ENCODE assay signal across 27 cellular contexts in the genomic region with DNA sequence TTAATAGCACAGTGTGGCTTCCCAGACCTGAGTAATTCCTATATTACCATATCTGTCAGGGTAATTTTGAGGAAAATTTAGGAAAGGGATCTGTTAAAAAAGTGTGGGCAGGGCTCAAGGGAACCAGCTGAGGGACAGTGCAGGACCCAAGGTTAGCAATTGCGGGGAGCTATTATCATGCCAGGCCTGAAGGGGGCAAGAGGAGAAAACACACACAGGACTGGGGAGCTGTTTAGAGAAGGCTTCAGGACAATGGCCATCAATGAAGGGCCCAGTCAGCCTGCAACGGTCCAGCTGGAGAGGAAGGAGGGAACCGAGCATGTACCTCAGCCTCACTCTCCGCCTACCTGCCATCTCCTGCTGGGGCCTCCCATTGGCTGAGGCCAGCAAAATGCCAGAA. TPM values are rescaled to one million over a fixed set of nuclear protein-coding genes. Genes with fewer than 3 reads are reported as not detected.
DNase-seq lines count a peak whose midpoint lies in the region; ATAC-seq, FAIRE-seq and TF ChIP-seq lines count a peak whose summit lies in the region.
"Had no signal": no experiment of that assay in that cellular context is flagged by ENCODE, and none has a peak within 500 bp of the region (broad histone marks: within the 10 kb centered on the region; RNA-seq: fewer than 3 reads in every experiment).

No MANE protein-coding gene starts in this region.

- H3K9ac ChIP-seq in HepG2 (ENCODE audit: insufficient read depth, low read depth, low read length) (no peak overlapping the region), OCI-LY3 (ENCODE audit: low read length) (no peak overlapping the region), endodermal cell (ENCODE audit: extremely low read depth, low read length, poor library complexity, severe bottlenecking) (no peak overlapping the region)
- H3K9ac ChIP-seq: BLaER1 treated with 17β-estradiol and CSF1 and Interleukin-3, amounts not matched to agents 10 nM and 100 nM had no signal

- H3K9me3 ChIP-seq in HepG2 (ENCODE audit: low read length) (no peaks in the 10 kb centered on the region), right lobe of liver (no peaks in the 10 kb centered on the region), OCI-LY3 (ENCODE audit: insufficient read depth, low read length) (0 out of 2 replicates have a peak, but pooled peaks cover 4% of the 10 kb centered on the region), endodermal cell (ENCODE audit: control insufficient read depth, low read length) (no peaks in the 10 kb centered on the region)
- H3K9me3 ChIP-seq: SJSA1 had no signal

- H3K27ac Mint-ChIP-seq in endodermal cell (no peak overlapping the region), type B pancreatic cell (no peak overlapping the region)
- H3K27ac Mint-ChIP-seq: CD4-positive, alpha-beta T cell; HFFc6; T-cell had no signal

- BruUV-seq in HepG2 (replicated peaks; lab: Mats Ljungman, UMichigan), result no TSS peak

- TF ChIP-seq POLR2A in HepG2 (IDR thresholded peaks at IDR 0.05; ENCODE audit: insufficient read depth in 1 of 2, low read depth in 2 of 2, low read length in 2 of 2) (no peak), right lobe of liver (IDR thresholded peaks at IDR 0.05) (no peak), GM12891 (IDR thresholded peaks at IDR 0.05; ENCODE audit: low read depth, low read length) (no peak)

- H3K27me3 ChIP-seq in HepG2 (ENCODE audit: control insufficient read depth in 1 of 2, insufficient read depth in 2 of 2, low read length in 2 of 2) (no peaks in the 10 kb centered on the region), right lobe of liver (no peaks in the 10 kb centered on the region), OCI-LY3 (ENCODE audit: low read depth, low read length) (no peaks in the 10 kb centered on the region), endodermal cell (ENCODE audit: control insufficient read depth, insufficient read depth, low read length, poor library complexity, severe bottlenecking) (no peaks in the 10 kb centered on the region)
- H3K27me3 ChIP-seq: SJSA1 had no signal

- intact Hi-C loops in HepG2 (cut with micrococcal nuclease; ENCODE audit: unreplicated experiment) (no loop called here), right lobe of liver (cut with DNase I) (no loop called here)

- TF ChIP-seq EP300 in HepG2 (IDR thresholded peaks at IDR 0.05; ENCODE audit: low read depth in 2 of 2, low read length in 2 of 2) (no peak), HepG2 (CRISPR knock-in tag; IDR thresholded peaks at IDR 0.05; ENCODE audit: borderline replicate concordance) (no peak)

- in situ Hi-C loops in HepG2 (cut with HindIII; ENCODE audit: extremely low pct_ligation_motif_present, low pct_unique_long_range_greater_than_20kb), result no loop called here

- no peak for TF ChIP-seq RAD21 in HepG2 (CRISPR knock-in tag; IDR thresholded peaks at IDR 0.05)

- no peak overlapping the region for H3K4me3 ChIP-seq in HepG2 (replicated peaks in 1 of 3; ENCODE audit: insufficient read depth in 1 of 3, low read depth in 2 of 3, low read length in 3 of 3)
- no peak overlapping the region for H3K4me3 ChIP-seq in right lobe of liver
- H3K4me3 ChIP-seq in OCI-LY3 (ENCODE audit: low read length), result no peak overlapping the region
- H3K4me3 ChIP-seq in endodermal cell (ENCODE audit: low read length), result no peak overlapping the region
- H3K4me3 ChIP-seq: BLaER1 treated with 17β-estradiol and CSF1 and Interleukin-3, amounts not matched to agents 10 nM and 100 nM; SJSA1 had no signal

- 0% methylated on average over 3 of the region's 4 CpGs for WGBS in HepG2 (ENCODE audit: low lambda C conversion rate)
- WGBS in right lobe of liver (ENCODE audit: insufficient coverage, low coverage, low lambda C conversion rate, missing lambda C conversion rate), result 55% methylated on average over 4 of the region's 4 CpGs
- 80% methylated on average over 4 of the region's 4 CpGs; no CpG with 5 or more reads in 1 of the 2 experiments for WGBS in endodermal cell (ENCODE audit: insufficient coverage in 1 of 2, insufficient read length in 1 of 2), 2 experiments

- H3K27me3 Mint-ChIP-seq in endodermal cell (ENCODE audit: insufficient read depth), result peaks cover 6% of the 10 kb centered on the region
- no peaks in the 10 kb centered on the region for H3K27me3 Mint-ChIP-seq in type B pancreatic cell
- H3K27me3 Mint-ChIP-seq: CD4-positive, alpha-beta T cell had no signal

- peaks cover 10% of the 10 kb centered on the region for H3K9me3 Mint-ChIP-seq in endodermal cell
- peaks cover 15% of the 10 kb centered on the region for H3K9me3 Mint-ChIP-seq in type B pancreatic cell
- H3K9me3 Mint-ChIP-seq: HFFc6 had no signal

- H3K4me1 ChIP-seq in HepG2 (ENCODE audit: insufficient read depth, low read length) (no peaks in the 10 kb centered on the region), right lobe of liver (no peaks in the 10 kb centered on the region), OCI-LY3 (ENCODE audit: low read length) (peaks cover 22% of the 10 kb centered on the region), endodermal cell (ENCODE audit: control insufficient read depth, insufficient read depth, low read length) (no peaks in the 10 kb centered on the region)
- H3K4me1 ChIP-seq: BLaER1 treated with 17β-estradiol and CSF1 and Interleukin-3, amounts not matched to agents 10 nM and 100 nM; SJSA1 had no signal

- H3K4me2 ChIP-seq in HepG2 (ENCODE audit: low read depth, low read length) (no peak overlapping the region), OCI-LY3 (ENCODE audit: low read length) (peak overlapping the region; percentile 24; the same call in 1 of the 2 replicates)
- H3K4me2 ChIP-seq: BLaER1 treated with 17β-estradiol and CSF1 and Interleukin-3, amounts not matched to agents 10 nM and 100 nM had no signal

- H4K20me1 ChIP-seq in HepG2 (ENCODE audit: insufficient read depth, low read length) (no peaks in the 10 kb centered on the region), OCI-LY3 (ENCODE audit: insufficient read depth, low read length) (no peaks in the 10 kb centered on the region)

- ATAC-seq in HepG2, result peak; percentile 65; the same call in 2 of the 3 replicates
- ATAC-seq in right lobe of liver, result no peak
- ATAC-seq: T-cell had no signal

- TF ChIP-seq CTCF in HepG2 (CRISPR knock-in tag; IDR thresholded peaks at IDR 0.05) (0 out of 2 replicates have a peak, but pooled peaks have one; percentile 4), right lobe of liver (IDR thresholded peaks at IDR 0.05) (no peak), OCI-LY3 (IDR thresholded peaks at IDR 0.05; ENCODE audit: low read depth, low read length) (no peak), endodermal cell (conservative IDR thresholded peaks at IDR 0.05) (peak; percentile 45), type B pancreatic cell (conservative IDR thresholded peaks at IDR 0.05) (peak; percentile 22)

- DNase-seq in HepG2 (ENCODE audit: low spot score) (no peak), right lobe of liver (no peak), endodermal cell (no peak), type B pancreatic cell (ENCODE audit: extremely low spot score, unreplicated experiment) (no peak), GM12891 (ENCODE audit: insufficient read length, low spot score) (no peak), SKM-1 treated with dmso at 0.1 percent for 144 hours (lab: John Stamatoyannopoulos, UW; ENCODE audit: unreplicated experiment) (no peak), GF-D8 (lab: John Stamatoyannopoulos, UW) (no peak)
- DNase-seq: AML-193; CD4-positive, alpha-beta T cell; HFFc6; NCI-H1092; NCI-H1417 treated with DMSO at 0.1 percent for 48 hours; NCI-H187; NCI-H2081 treated with DMSO at 0.1 percent for 48 hours; NCI-H2171; NCI-H226; NCI-H510A; Right ventricle myocardium superior; RPMI8226; T-cell had no signal

- H3K4me1 Mint-ChIP-seq in endodermal cell (peaks cover 5% of the 10 kb centered on the region), type B pancreatic cell (ENCODE audit: unreplicated experiment) (peaks cover 4% of the 10 kb centered on the region)
- H3K4me1 Mint-ChIP-seq: T-cell had no signal

- CTCF ChIA-PET in HepG2 (lab: Yijun Ruan, JAX; ENCODE audit: low intra/inter-chr PET ratio, low total read pairs), result no interaction called here

- FAIRE-seq in HepG2 (lab: Jason Lieb, UNC), result no peak
- no peak for FAIRE-seq in GM12891 (lab: Jason Lieb, UNC)
- FAIRE-seq: A204.1, D721Med, H54 had no signal

- no peak overlapping the region for H3K4me3 Mint-ChIP-seq in endodermal cell
- no peak overlapping the region for H3K4me3 Mint-ChIP-seq in type B pancreatic cell
- H3K4me3 Mint-ChIP-seq: CD4-positive, alpha-beta T cell; HFFc6; T-cell had no signal

- H3K27ac ChIP-seq in HepG2 (ENCODE audit: extremely low read length, insufficient read depth, low read length), result no peak overlapping the region
- no peak overlapping the region for H3K27ac ChIP-seq in right lobe of liver
- no peak overlapping the region for H3K27ac ChIP-seq in OCI-LY3 (ENCODE audit: low read length)
- H3K27ac ChIP-seq in endodermal cell (ENCODE audit: low read depth, low read length), result no peak overlapping the region
- H3K27ac ChIP-seq: BLaER1 treated with 17β-estradiol and CSF1 and Interleukin-3, amounts not matched to agents 10 nM and 100 nM; SJSA1 had no signal

- H3K36me3 Mint-ChIP-seq in endodermal cell (ENCODE audit: low read depth) (no peaks in the 10 kb centered on the region), type B pancreatic cell (no peaks in the 10 kb centered on the region)
- H3K36me3 Mint-ChIP-seq: T-cell had no signal

- H3K36me3 ChIP-seq in HepG2 (replicated peaks in 1 of 2; ENCODE audit: control insufficient read depth in 1 of 2, insufficient read depth in 2 of 2, low read length in 2 of 2) (no peaks in the 10 kb centered on the region), right lobe of liver (no peaks in the 10 kb centered on the region), OCI-LY3 (replicated peaks; ENCODE audit: low read depth, low read length) (no peaks in the 10 kb centered on the region), endodermal cell (ENCODE audit: control insufficient read depth, insufficient read depth, low read length) (no peaks in the 10 kb centered on the region)
- H3K36me3 ChIP-seq: BLaER1 treated with 17β-estradiol and CSF1 and Interleukin-3, amounts not matched to agents 10 nM and 100 nM; SJSA1 had no signal

- H2AFZ ChIP-seq in HepG2 (ENCODE audit: low read length), result no peak overlapping the region
- no peak overlapping the region for H2AFZ ChIP-seq in OCI-LY3 (ENCODE audit: low read depth, low read length)

- H3K79me2 ChIP-seq in HepG2 (ENCODE audit: insufficient read depth, low read length), result no peaks in the 10 kb centered on the region
- H3K79me2 ChIP-seq in OCI-LY3 (ENCODE audit: low read length), result no peaks in the 10 kb centered on the region

- POLR2A ChIA-PET in HepG2 (lab: Yijun Ruan, JAX), result no interaction called here

RNA-seq across cellular contexts. Expression of gene NHS, which starts 19.0 kb away (rescaled TPM):
- 0.02 TPM in 1 of 2 replicates, not detected in the other for total RNA-seq in HepG2 (2016; rRNA removed; fragmentation: Illumina TruSeq; extraction: Trizol)
- not detected in 2 replicates for total RNA-seq in HepG2 (2016; cell fraction: cytosol; rRNA removed; fragmentation: Illumina TruSeq; extraction: Trizol; ENCODE audit: low read depth)
- total RNA-seq in HepG2 (2016; cell fraction: insoluble cytoplasmic fraction; rRNA removed; fragmentation: Illumina TruSeq; extraction: Trizol), result not detected in 2 replicates
- total RNA-seq in HepG2 (2016; cell fraction: membrane; rRNA removed; fragmentation: Illumina TruSeq; extraction: Trizol), result not detected in 2 replicates
- not detected in 2 replicates for total RNA-seq in HepG2 (2016; cell fraction: nucleus; rRNA removed; fragmentation: Illumina TruSeq; extraction: Trizol)
- polyA plus RNA-seq in HepG2 (2011; rRNA removed), result 0.01 TPM in 1 of 2 replicates, not detected in the other
- polyA plus RNA-seq in HepG2 (2011; cell fraction: cytosol; rRNA removed), result under 0.01 TPM in 1 of 2 replicates, not detected in the other
- polyA plus RNA-seq in HepG2 (2011; cell fraction: nucleus; rRNA removed), result not detected in 2 replicates
- polyA plus RNA-seq in HepG2 (2012), result 0.01 TPM in 1 of 2 replicates, not detected in the other
- polyA plus RNA-seq in HepG2 (2016; cell fraction: cytosol; fragmentation: Illumina TruSeq; extraction: Trizol; ENCODE audit: low read depth), result not detected in 2 replicates
- not detected in 2 replicates for polyA plus RNA-seq in HepG2 (2016; cell fraction: insoluble cytoplasmic fraction; fragmentation: Illumina TruSeq; extraction: Trizol; ENCODE audit: low read depth)
- polyA plus RNA-seq in HepG2 (2016; cell fraction: membrane; fragmentation: Illumina TruSeq; extraction: Trizol; ENCODE audit: low read depth), result not detected in 2 replicates
- polyA plus RNA-seq in HepG2 (2016; cell fraction: nucleus; fragmentation: Illumina TruSeq; extraction: Trizol; ENCODE audit: insufficient read depth, low read depth), result not detected in 2 replicates
- 6.6 TPM in 1 of 2 replicates, not detected in the other for polyA minus RNA-seq in HepG2 (2011; rRNA and poly(A)+ RNA removed; ENCODE audit: low replicate concordance)
- polyA minus RNA-seq in HepG2 (2011; cell fraction: cytosol; rRNA and poly(A)+ RNA removed), result not detected in 2 replicates
- polyA minus RNA-seq in HepG2 (2011; cell fraction: nucleus; rRNA and poly(A)+ RNA removed), result 0.13 TPM in 1 of 2 replicates, not detected in the other
- total RNA-seq in right lobe of liver, result under 1 TPM; 0.06 to 0.27 (median 0.12) TPM
- 1 to 10 TPM; 6.0 to 7.3 TPM for total RNA-seq in endodermal cell
- 6.5 TPM for polyA plus RNA-seq in endodermal cell (2013, experiment 1 of 2)
- 6.1 TPM for polyA plus RNA-seq in endodermal cell (2013, experiment 2 of 2)
- total RNA-seq in type B pancreatic cell (ENCODE audit: low replicate concordance), result 9.2 and 27.8 TPM in 2 replicates
- polyA plus RNA-seq in GM12891 (2012; ENCODE audit: low read depth, missing spikeins), result not detected
- total RNA-seq: G401 had no signal

Comparison
In these comparisons a context has a peak if more than half of its experiments do, and no peak if none do; other contexts are left out.
1. CTCF ChIP-seq: peak in HepG2 (single experiment), endodermal cell (single experiment) and type B pancreatic cell (single experiment); none in right lobe of liver (0 of 4) and OCI-LY3 (single experiment).